In the genomic region with DNA sequence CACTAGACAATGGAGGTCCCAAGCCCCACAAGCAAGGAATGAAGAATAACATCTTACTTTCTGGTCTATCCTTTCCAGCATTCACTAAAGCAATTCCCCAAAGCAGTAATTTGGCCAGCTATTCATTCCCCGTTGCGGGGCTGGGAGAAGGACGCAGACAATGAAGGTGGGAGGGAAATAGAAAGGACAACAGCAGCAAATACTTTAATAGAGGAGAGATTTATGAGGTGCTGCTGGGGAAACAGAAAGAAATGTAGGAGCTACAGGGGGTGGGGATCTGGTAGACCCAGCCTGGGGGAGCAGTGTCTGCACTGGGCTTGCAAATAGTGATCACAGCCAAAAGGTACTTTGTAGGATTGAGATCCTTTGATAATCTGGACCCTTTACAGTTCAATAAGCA, we compare ENCODE assay signal across 16 cellular contexts.
"Had no signal": no experiment of that assay in that cellular context is flagged by ENCODE, and none has a peak within 500 bp of the region (broad histone marks: within the 10 kb centered on the region; RNA-seq: fewer than 3 reads in every experiment).

No MANE protein-coding gene starts in this region.

- H3K4me3 Mint-ChIP-seq: IgD-negative memory B cell had no signal

- H3K9me3 Mint-ChIP-seq: IgD-negative memory B cell had no signal

- ATAC-seq: K562 had no signal

- DNase-seq: Kasumi-1, MM.1S, NCI-H1092 treated with DMSO at 0.1 percent for 48 hours, NCI-H1436, NCI-H187, NCI-H2029, NCI-H2081 treated with DMSO at 0.1 percent for 48 hours, NCI-H2171, NCI-H524, NCI-H526 treated with DMSO at 0.1 percent for 48 hours, NCI-H774, Right ventricle myocardium superior, RPMI8226, SK-N-SH had no signal
